8 cellular contexts compared by ENCODE assay signal in the genomic region with DNA sequence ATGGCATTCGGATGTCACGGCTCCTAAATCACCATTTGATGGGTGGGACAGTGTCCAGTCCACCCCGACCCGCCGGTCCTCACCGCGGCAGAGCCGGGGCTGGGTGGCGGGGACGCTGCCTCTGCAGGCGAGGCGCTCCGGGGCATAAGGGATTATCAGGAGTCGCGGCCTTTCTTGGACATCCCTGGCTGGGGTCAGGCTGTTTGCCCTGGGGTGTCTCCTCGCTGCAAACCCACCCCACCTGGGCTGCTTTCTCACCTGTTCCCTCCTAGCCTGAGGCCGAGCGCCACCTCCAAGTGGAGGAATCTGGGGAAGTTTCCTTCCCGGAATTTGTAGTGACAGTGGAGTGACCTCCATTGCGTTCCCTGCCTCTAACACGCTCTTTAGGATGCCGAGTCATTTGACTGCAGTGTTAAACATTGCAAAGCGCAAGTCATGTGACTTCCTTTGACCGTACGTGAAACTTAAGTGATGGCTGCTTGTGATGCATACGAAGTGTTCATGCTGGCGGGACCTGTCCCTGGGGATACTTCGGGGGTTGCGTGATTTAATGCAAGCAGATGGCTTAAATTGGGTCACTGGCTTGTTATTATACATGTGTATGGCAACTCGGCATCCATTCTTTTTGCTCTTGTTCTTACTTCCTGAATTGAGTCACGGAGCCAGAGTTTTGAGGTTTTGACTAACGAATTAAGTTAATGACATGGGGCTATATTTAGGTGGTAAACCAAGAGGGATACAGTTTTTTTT. TPM values are rescaled to one million over a fixed set of nuclear protein-coding genes. Genes with fewer than 3 reads are reported as not detected.
DNase-seq lines count a peak whose midpoint lies in the region; ATAC-seq, FAIRE-seq and TF ChIP-seq lines count a peak whose summit lies in the region.

No MANE protein-coding gene starts in this region.

- H3K36me3 ChIP-seq in hepatocyte (replicated peaks; ENCODE audit: insufficient read depth, low read depth), result no peaks in the 10 kb centered on the region

- DNase-seq in GM12892 (ENCODE audit: insufficient read length), result peak; percentile 53
- peak; percentile 63 for DNase-seq in NCI-H1092 (lab: John Stamatoyannopoulos, UW)
- DNase-seq in T-helper 2 cell, result peak in 4 of 5 experiments; percentile 26 to 91 (median 52)
- peak; percentile 35 for DNase-seq in astrocyte of the cerebellum (ENCODE audit: low read depth)
- peak; percentile 86 for DNase-seq in hepatocyte (ENCODE audit: low spot score)
- DNase-seq in retina, result peak; percentile 82
- DNase-seq in HEK293T (ENCODE audit: extremely low spot score), result no peak

- H3K27ac ChIP-seq in hepatocyte, result peak overlapping the region; percentile 98

- peak; percentile 85 for ATAC-seq in HG02642 (IDR thresholded peaks at IDR 0.05; ENCODE audit: poor library complexity, unreplicated experiment)

- CTCF ChIA-PET in HEK293T (lab: Yijun Ruan, JAX), result no interaction called here

- H3K9me2 ChIP-seq in hepatocyte (replicated peaks; ENCODE audit: insufficient read depth), result no peaks in the 10 kb centered on the region

- peak; percentile 87 for FAIRE-seq in GM12892 (lab: Jason Lieb, UNC)

- peak overlapping the region; percentile 88 for H3K4me2 ChIP-seq in hepatocyte

- 0 out of 2 replicates have a peak, but pooled peaks have one; percentile 33 for TF ChIP-seq POLR2A in GM12892 (IDR thresholded peaks at IDR 0.05; ENCODE audit: low read depth, low read length)

- H3K4me3 ChIP-seq in astrocyte of the cerebellum (ENCODE audit: low read depth, low read length) (peak overlapping the region; percentile 60), hepatocyte (peak overlapping the region; percentile 84)

- peaks cover 17% of the 10 kb centered on the region for H3K79me2 ChIP-seq in hepatocyte

- TF ChIP-seq CTCF in astrocyte of the cerebellum (IDR thresholded peaks at IDR 0.05; ENCODE audit: low read depth, low read length, missing control alignments) (no peak), hepatocyte (IDR thresholded peaks at IDR 0.05; ENCODE audit: poor library complexity) (no peak)

- H3K9me3 ChIP-seq in hepatocyte (ENCODE audit: low read depth), result no peaks in the 10 kb centered on the region

- no peaks in the 10 kb centered on the region for H4K20me1 ChIP-seq in hepatocyte (ENCODE audit: insufficient read depth, poor library complexity, severe bottlenecking)

- in situ Hi-C loops in astrocyte of the cerebellum (cut with HindIII; ENCODE audit: low sequenced_read_pairs), result no loop called here

- peaks cover 14% of the 10 kb centered on the region for H3K4me1 ChIP-seq in hepatocyte (ENCODE audit: insufficient read depth)

- no peaks in the 10 kb centered on the region for H3K27me3 ChIP-seq in hepatocyte

- WGBS in hepatocyte (ENCODE audit: low lambda C conversion rate, missing lambda C conversion rate), result 2% methylated on average over 32 of the region's 32 CpGs

- H2AFZ ChIP-seq in hepatocyte, result peak overlapping the region; percentile 82

- POLR2A ChIA-PET in HEK293T (lab: Yijun Ruan, JAX), result no interaction called here

TF ChIP-seq in HEK293T, 16 proteins besides CTCF, POLR2A, EP300 and RAD21:
- TF ChIP-seq, protein P1, sequence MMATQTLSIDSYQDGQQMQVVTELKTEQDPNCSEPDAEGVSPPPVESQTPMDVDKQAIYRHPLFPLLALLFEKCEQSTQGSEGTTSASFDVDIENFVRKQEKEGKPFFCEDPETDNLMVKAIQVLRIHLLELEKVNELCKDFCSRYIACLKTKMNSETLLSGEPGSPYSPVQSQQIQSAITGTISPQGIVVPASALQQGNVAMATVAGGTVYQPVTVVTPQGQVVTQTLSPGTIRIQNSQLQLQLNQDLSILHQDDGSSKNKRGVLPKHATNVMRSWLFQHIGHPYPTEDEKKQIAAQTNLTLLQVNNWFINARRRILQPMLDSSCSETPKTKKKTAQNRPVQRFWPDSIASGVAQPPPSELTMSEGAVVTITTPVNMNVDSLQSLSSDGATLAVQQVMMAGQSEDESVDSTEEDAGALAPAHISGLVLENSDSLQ (IDR thresholded peaks at IDR 0.05), result no peak
- TF ChIP-seq ELF4 (IDR thresholded peaks at IDR 0.05), result no peak
- no peak for TF ChIP-seq BHLHE40 (IDR thresholded peaks at IDR 0.05; ENCODE audit: borderline replicate concordance)
- no peak for TF ChIP-seq NFRKB (IDR thresholded peaks at IDR 0.05)
TF ChIP-seq in HEK293T: peak in this region for 0.

RNA-seq across cellular contexts. Expression of a gene that starts 0.5 kb away (rescaled TPM):
- 51.8 TPM for polyA plus RNA-seq in GM12892 (2012; ENCODE audit: missing spikeins)
- 43.9 and 46.6 TPM in 2 replicates for total RNA-seq in hepatocyte
- 33.5 TPM in 2 replicates for polyA plus RNA-seq in hepatocyte
